Comparison of ENCODE assay signal across 10 cellular contexts in the genomic region with DNA sequence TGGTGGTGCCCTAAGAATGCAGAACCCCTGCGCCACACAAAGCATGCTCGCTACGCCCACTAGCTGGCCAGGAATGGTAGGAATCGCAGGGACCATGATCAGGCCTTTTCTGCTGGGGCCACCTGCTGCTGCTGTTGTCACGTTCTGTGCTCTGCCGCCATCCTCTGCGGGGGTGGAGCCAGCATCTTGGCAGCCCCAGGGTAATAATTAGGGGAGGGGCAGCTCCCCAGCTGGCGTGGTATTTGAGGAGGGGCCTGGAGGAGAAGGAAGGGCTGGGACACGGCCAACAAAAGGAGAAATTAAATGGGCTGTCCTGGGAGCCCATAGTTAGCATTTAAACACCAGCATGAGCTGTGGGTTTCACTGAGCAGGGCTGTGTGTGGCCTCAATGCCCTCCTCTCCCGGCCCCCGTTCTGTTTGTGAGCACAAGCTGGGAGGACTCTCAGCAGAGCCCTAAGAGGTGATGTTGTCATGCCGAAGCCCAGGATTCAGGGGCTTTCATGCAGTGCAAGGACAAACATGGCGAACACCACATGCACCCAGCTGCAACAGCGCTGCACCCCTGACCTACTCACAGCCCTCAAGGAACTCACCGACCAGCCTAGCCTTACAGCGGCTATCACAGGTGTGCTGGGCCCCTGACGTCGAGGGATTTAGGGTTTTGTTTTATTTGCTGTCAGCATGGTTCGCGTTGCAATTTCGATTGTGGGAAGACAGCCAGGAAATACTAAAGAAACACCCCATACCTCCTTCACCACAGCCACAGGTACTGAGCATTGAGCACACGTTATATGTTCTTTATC.
DNase-seq lines count a peak whose midpoint lies in the region; ATAC-seq and TF ChIP-seq lines count a peak whose summit lies in the region.
"Had no signal": no experiment of that assay in that cellular context is flagged by ENCODE, and none has a peak within 500 bp of the region (broad histone marks: within the 10 kb centered on the region; RNA-seq: fewer than 3 reads in every experiment).

No MANE protein-coding gene starts in this region.

- no peak overlapping the region for H3K27ac Mint-ChIP-seq in natural killer cell treated with Interleukin-12 subunit alpha and Interleukin-12 subunit beta and Interleukin-15 and Interleukin-18, amount 100 ng/mL, for 72 hours
- no peak overlapping the region for H3K27ac Mint-ChIP-seq in natural killer cell
- no peak overlapping the region for H3K27ac Mint-ChIP-seq in CD14-positive monocyte
- no peak overlapping the region for H3K27ac Mint-ChIP-seq in Calu3 (ENCODE audit: unreplicated experiment)

- intact Hi-C loops in natural killer cell (cut with micrococcal nuclease) = no loop called here
- intact Hi-C loops in CD14-positive monocyte (cut with micrococcal nuclease) = no loop called here
- intact Hi-C loops in Calu3 (cut with micrococcal nuclease; ENCODE audit: unreplicated experiment) = no loop called here

- no peak overlapping the region for H3K4me3 Mint-ChIP-seq in natural killer cell treated with Interleukin-12 subunit alpha and Interleukin-12 subunit beta and Interleukin-15 and Interleukin-18, amount 100 ng/mL, for 72 hours
- H3K4me3 Mint-ChIP-seq in natural killer cell = no peak overlapping the region
- no peak overlapping the region for H3K4me3 Mint-ChIP-seq in CD14-positive monocyte
- H3K4me3 Mint-ChIP-seq in Calu3 (ENCODE audit: low read depth, unreplicated experiment) = no peak overlapping the region

- ATAC-seq in natural killer cell treated with Interleukin-12 subunit alpha and Interleukin-12 subunit beta and Interleukin-15 and Interleukin-18, amount 100 ng/mL, for 72 hours = no peak
- no peak for ATAC-seq in natural killer cell
- ATAC-seq: PC-3 had no signal

- H3K36me3 Mint-ChIP-seq in natural killer cell treated with Interleukin-12 subunit alpha and Interleukin-12 subunit beta and Interleukin-15 and Interleukin-18, amount 100 ng/mL, for 72 hours = no peaks in the 10 kb centered on the region
- H3K36me3 Mint-ChIP-seq in natural killer cell (no peaks in the 10 kb centered on the region), CD14-positive monocyte (no peaks in the 10 kb centered on the region), Calu3 (ENCODE audit: insufficient read depth, unreplicated experiment) (no peaks in the 10 kb centered on the region)

- no TSS peak for BruUV-seq in Calu3 (replicated peaks; lab: Mats Ljungman, UMichigan)

- CTCF ChIA-PET in Calu3 (lab: Charles Lee) = no interaction called here

- H3K9me3 Mint-ChIP-seq in natural killer cell treated with Interleukin-12 subunit alpha and Interleukin-12 subunit beta and Interleukin-15 and Interleukin-18, amount 100 ng/mL, for 72 hours = no peaks in the 10 kb centered on the region
- H3K9me3 Mint-ChIP-seq in natural killer cell (no peaks in the 10 kb centered on the region), CD14-positive monocyte (no peaks in the 10 kb centered on the region), Calu3 (ENCODE audit: low read depth, unreplicated experiment) (peaks cover 2% of the 10 kb centered on the region)

- DNase-seq in natural killer cell treated with Interleukin-12 subunit alpha and Interleukin-12 subunit beta and Interleukin-15 and Interleukin-18, amount 100 ng/mL, for 72 hours (ENCODE audit: low spot score) = peak; percentile 26
- no peak for DNase-seq in natural killer cell
- DNase-seq in NCI-H748 (lab: John Stamatoyannopoulos, UW; ENCODE audit: unreplicated experiment) = peak; percentile 88
- DNase-seq in iPS-NIHi7 (ENCODE audit: extremely low spot score) = peak; percentile 89
- no peak for DNase-seq in NCI-H226
- no peak for DNase-seq in AG08396 (ENCODE audit: low spot score)
- DNase-seq in CD14-positive monocyte (ENCODE audit: low spot score) = no peak
- DNase-seq in Calu3 = no peak
- DNase-seq: PC-3; stimulated activated naive CD4-positive, alpha-beta T cell had no signal

- peaks cover 4 to 12% of the 10 kb centered on the region in 2 donors for H3K27me3 Mint-ChIP-seq in natural killer cell treated with Interleukin-12 subunit alpha and Interleukin-12 subunit beta and Interleukin-15 and Interleukin-18, amount 100 ng/mL, for 72 hours
- peaks cover 0 to under 1% of the 10 kb centered on the region in 2 donors for H3K27me3 Mint-ChIP-seq in natural killer cell (ENCODE audit: low read depth in 2 of 2)
- H3K27me3 Mint-ChIP-seq in CD14-positive monocyte (ENCODE audit: low read depth in 3 of 3) = peaks cover 0 to 9% (median 5%) of the 10 kb centered on the region in 3 donors
- peaks cover 73% of the 10 kb centered on the region for H3K27me3 Mint-ChIP-seq in Calu3 (ENCODE audit: unreplicated experiment)

- no peak for TF ChIP-seq CTCF in natural killer cell (IDR thresholded peaks at IDR 0.05)
- TF ChIP-seq CTCF in CD14-positive monocyte (IDR thresholded peaks at IDR 0.05) = no peak
- TF ChIP-seq CTCF in Calu3 (IDR thresholded peaks at IDR 0.05; ENCODE audit: unreplicated experiment) = no peak

- peaks cover 4 to 7% of the 10 kb centered on the region in 2 donors for H3K4me1 Mint-ChIP-seq in natural killer cell treated with Interleukin-12 subunit alpha and Interleukin-12 subunit beta and Interleukin-15 and Interleukin-18, amount 100 ng/mL, for 72 hours (ENCODE audit: low read depth in 2 of 2)
- H3K4me1 Mint-ChIP-seq in natural killer cell (peaks cover 0 to 5% of the 10 kb centered on the region in 2 donors), CD14-positive monocyte (peaks cover 6% of the 10 kb centered on the region), Calu3 (ENCODE audit: low read depth, unreplicated experiment) (no peaks in the 10 kb centered on the region)

Comparison
In these comparisons a context has a peak if more than half of its experiments do, and no peak if none do; other contexts are left out.
1. DNase-seq: peak in natural killer cell treated with Interleukin-12 subunit alpha and Interleukin-12 subunit beta and Interleukin-15 and Interleukin-18, amount 100 ng/mL, for 72 hours (single experiment), NCI-H748 (single experiment) and iPS-NIHi7 (single experiment); none in natural killer cell (single experiment), NCI-H226 (single experiment), AG08396 (single experiment), CD14-positive monocyte (single experiment) and Calu3 (single experiment).